Comparison of ENCODE assay signal across 23 cellular contexts in genomic region chr5:167852515-167852914, GRCh38.
"Had no signal": no experiment of that assay in that cellular context is flagged by ENCODE, and none has a peak within 500 bp of the region (broad histone marks: within the 10 kb centered on the region; RNA-seq: fewer than 3 reads in every experiment).

No MANE protein-coding gene starts in this region.

- H3K79me2 ChIP-seq: hepatocyte had no signal

- H3K4me2 ChIP-seq: hepatocyte had no signal

- H3K4me3 ChIP-seq: coronary artery, dorsolateral prefrontal cortex, esophagus muscularis mucosa, gastroesophageal sphincter, heart left ventricle, hepatocyte, left lung, lower lobe of right lung had no signal

- H3K9me3 ChIP-seq: esophagus muscularis mucosa, gastroesophageal sphincter, heart left ventricle, left lung, lower lobe of right lung had no signal

- DNase-seq: dermis blood vessel endothelial cell; dorsolateral prefrontal cortex; effector CD4-positive, alpha-beta T cell; effector memory CD4-positive, alpha-beta T cell; foreskin keratinocyte; heart left ventricle; hypothalamus; left cardiac atrium; left ventricle myocardium superior; lower lobe of right lung; mesenchymal stem cell; midbrain; naive B cell had no signal

- ATAC-seq: foreskin keratinocyte, gastroesophageal sphincter, heart left ventricle, left cardiac atrium, left lung, left ventricle myocardium superior, lower lobe of right lung had no signal

- H3K27me3 ChIP-seq: dorsolateral prefrontal cortex, esophagus muscularis mucosa, foreskin keratinocyte, gastroesophageal sphincter, heart left ventricle, hepatocyte, left lung had no signal

- FAIRE-seq: colon, endothelial cell of umbilical vein, frontal cortex, islet of Langerhans, keratinocyte had no signal

- H3K27ac ChIP-seq: coronary artery, foreskin keratinocyte, heart left ventricle, hepatocyte, left lung, lower lobe of right lung had no signal

- H2AFZ ChIP-seq: hepatocyte had no signal

- H3K4me1 ChIP-seq: gastroesophageal sphincter, heart left ventricle, left lung, lower lobe of right lung had no signal

- H3K36me3 ChIP-seq: esophagus muscularis mucosa, gastroesophageal sphincter, heart left ventricle, left lung, lower lobe of right lung had no signal
